21 cellular contexts compared by ENCODE assay signal in genomic region chr21:45766055-45766454, GRCh38.
A peak's percentile ranks its signal among the peaks of the same experiment; 100 is the strongest.
DNase-seq lines count a peak whose midpoint lies in the region; ATAC-seq and TF ChIP-seq lines count a peak whose summit lies in the region.
"Had no signal": no experiment of that assay in that cellular context is flagged by ENCODE, and none has a peak within 500 bp of the region (broad histone marks: within the 10 kb centered on the region; RNA-seq: fewer than 3 reads in every experiment).

No MANE protein-coding gene starts in this region.

- POLR2A ChIA-PET in activated CD4-positive, alpha-beta memory T cell treated with anti-CD3 and anti-CD28 coated beads for 36 hours (lab: Charles Lee) = no interaction called here
- POLR2A ChIA-PET in activated CD4-positive, alpha-beta memory T cell treated with anti-CD3 and anti-CD28 coated beads, Interleukin-2, amount 10 ng/mL, durations not matched to agents 7 days and 5 days (lab: Charles Lee) = no interaction called here

- H3K4me3 ChIP-seq in SJCRH30 = no peak overlapping the region
- H3K4me3 ChIP-seq: hepatocyte, SK-N-MC, testis had no signal

- H3K9me3 ChIP-seq in SJCRH30 (replicated peaks) = no peaks in the 10 kb centered on the region
- H3K9me3 ChIP-seq: testis had no signal

- peak overlapping the region; percentile 30; the same call in 1 of the 2 replicates for H3K27ac ChIP-seq in SJCRH30
- H3K27ac ChIP-seq: hepatocyte, testis had no signal

- ATAC-seq in activated naive CD4-positive, alpha-beta T cell treated with anti-CD3 and anti-CD28 coated beads, Interleukin-2, amount 50 U/mL, for 72 hours = no peak
- no peak for ATAC-seq in GM21390 (IDR thresholded peaks at IDR 0.05; ENCODE audit: unreplicated experiment)
- ATAC-seq: PC-3 had no signal

- no peaks in the 10 kb centered on the region for H3K27me3 Mint-ChIP-seq in activated CD4-positive, alpha-beta memory T cell treated with anti-CD3 and anti-CD28 coated beads for 36 hours
- H3K27me3 Mint-ChIP-seq in activated CD4-positive, alpha-beta memory T cell treated with anti-CD3 and anti-CD28 coated beads, Interleukin-2, amount 10 ng/mL, durations not matched to agents 7 days and 5 days = no peaks in the 10 kb centered on the region
- H3K27me3 Mint-ChIP-seq in neural crest cell (ENCODE audit: low read depth) = no peaks in the 10 kb centered on the region

- peak overlapping the region; percentile 49 for H3K27ac Mint-ChIP-seq in activated CD4-positive, alpha-beta memory T cell treated with anti-CD3 and anti-CD28 coated beads for 36 hours
- H3K27ac Mint-ChIP-seq in activated CD4-positive, alpha-beta memory T cell treated with anti-CD3 and anti-CD28 coated beads, Interleukin-2, amount 10 ng/mL, durations not matched to agents 7 days and 5 days = no peak overlapping the region
- H3K27ac Mint-ChIP-seq in activated naive CD4-positive, alpha-beta T cell treated with anti-CD3 and anti-CD28 coated beads, Interleukin-2, amount 50 U/mL, for 72 hours = peak overlapping the region; percentile 95 to 98
- H3K27ac Mint-ChIP-seq in neural crest cell (ENCODE audit: unreplicated experiment) = peak overlapping the region; percentile 43

- H3K4me3 Mint-ChIP-seq in activated CD4-positive, alpha-beta memory T cell treated with anti-CD3 and anti-CD28 coated beads for 36 hours = no peak overlapping the region
- H3K4me3 Mint-ChIP-seq in activated CD4-positive, alpha-beta memory T cell treated with anti-CD3 and anti-CD28 coated beads, Interleukin-2, amount 10 ng/mL, durations not matched to agents 7 days and 5 days = no peak overlapping the region
- no peak overlapping the region for H3K4me3 Mint-ChIP-seq in neural crest cell
- H3K4me3 Mint-ChIP-seq: CD8-positive, alpha-beta memory T cell had no signal

- H3K4me1 ChIP-seq in SJCRH30 = peaks cover 12% of the 10 kb centered on the region

- CTCF ChIA-PET in activated CD4-positive, alpha-beta memory T cell treated with anti-CD3 and anti-CD28 coated beads for 36 hours (lab: Charles Lee) = interaction anchor here (1.1 kb wide), 1 partner anchor 116 kb away, joined by 3 read pairs; no protein-coding TSS in a partner anchor
- CTCF ChIA-PET in activated CD4-positive, alpha-beta memory T cell treated with anti-CD3 and anti-CD28 coated beads, Interleukin-2, amount 10 ng/mL, durations not matched to agents 7 days and 5 days (lab: Charles Lee) = no interaction called here

- DNase-seq in activated CD4-positive, alpha-beta memory T cell treated with anti-CD3 and anti-CD28 coated beads for 36 hours = no peak
- DNase-seq in activated CD4-positive, alpha-beta memory T cell treated with anti-CD3 and anti-CD28 coated beads, Interleukin-2, amount 10 ng/mL, durations not matched to agents 7 days and 5 days = no peak
- DNase-seq in SJCRH30 (no peak), neural crest cell (ENCODE audit: low read depth, low spot score) (no peak), glomerular visceral epithelial cell (ENCODE audit: extremely low spot score) (no peak)
- no peak for DNase-seq in activated naive CD4-positive, alpha-beta T cell treated with anti-CD3 and anti-CD28 coated beads, Interleukin-2, amount 50 U/mL, for 72 hours (ENCODE audit: low spot score in 2 of 2)
- DNase-seq: activated gamma-delta T cell treated with Interleukin-2 at 50 U/mL for 16 hours; CD8-positive, alpha-beta memory T cell; GOT3; NCI-H146; NCI-H226; NCI-H526 treated with DMSO at 0.1 percent for 48 hours; NK-92 treated with Interleukin-12 subunit alpha and Interleukin-12 subunit beta, amount 100 ng/mL, for 24 hours; PC-3; small intestine; stimulated activated naive CD4-positive, alpha-beta T cell; T-helper 9 cell; testis had no signal

- no peaks in the 10 kb centered on the region for H3K36me3 Mint-ChIP-seq in activated CD4-positive, alpha-beta memory T cell treated with anti-CD3 and anti-CD28 coated beads for 36 hours
- H3K36me3 Mint-ChIP-seq in activated CD4-positive, alpha-beta memory T cell treated with anti-CD3 and anti-CD28 coated beads, Interleukin-2, amount 10 ng/mL, durations not matched to agents 7 days and 5 days (ENCODE audit: low read depth) = peaks cover 5% of the 10 kb centered on the region
- H3K36me3 Mint-ChIP-seq in activated naive CD4-positive, alpha-beta T cell treated with anti-CD3 and anti-CD28 coated beads, Interleukin-2, amount 50 U/mL, for 72 hours = peaks cover 4 to 19% of the 10 kb centered on the region in 2 donors
- H3K36me3 Mint-ChIP-seq in neural crest cell (ENCODE audit: low read depth) = peaks cover 2% of the 10 kb centered on the region
- H3K36me3 Mint-ChIP-seq: CD8-positive, alpha-beta memory T cell had no signal

- no peaks in the 10 kb centered on the region for H3K36me3 ChIP-seq in SJCRH30

- peaks cover 41% of the 10 kb centered on the region for H3K4me1 Mint-ChIP-seq in activated CD4-positive, alpha-beta memory T cell treated with anti-CD3 and anti-CD28 coated beads for 36 hours (ENCODE audit: low read depth)
- H3K4me1 Mint-ChIP-seq in activated CD4-positive, alpha-beta memory T cell treated with anti-CD3 and anti-CD28 coated beads, Interleukin-2, amount 10 ng/mL, durations not matched to agents 7 days and 5 days = peaks cover 31% of the 10 kb centered on the region
- H3K4me1 Mint-ChIP-seq in neural crest cell = peaks cover 5% of the 10 kb centered on the region

- H3K9me3 Mint-ChIP-seq in activated CD4-positive, alpha-beta memory T cell treated with anti-CD3 and anti-CD28 coated beads for 36 hours = no peaks in the 10 kb centered on the region
- no peaks in the 10 kb centered on the region for H3K9me3 Mint-ChIP-seq in activated CD4-positive, alpha-beta memory T cell treated with anti-CD3 and anti-CD28 coated beads, Interleukin-2, amount 10 ng/mL, durations not matched to agents 7 days and 5 days
- H3K9me3 Mint-ChIP-seq in activated naive CD4-positive, alpha-beta T cell treated with anti-CD3 and anti-CD28 coated beads, Interleukin-2, amount 50 U/mL, for 72 hours = no peaks in the 10 kb centered on the region
- H3K9me3 Mint-ChIP-seq in neural crest cell = no peaks in the 10 kb centered on the region
- H3K9me3 Mint-ChIP-seq: CD8-positive, alpha-beta memory T cell had no signal

- intact Hi-C loops in activated CD4-positive, alpha-beta memory T cell treated with anti-CD3 and anti-CD28 coated beads for 36 hours (cut with micrococcal nuclease) = no loop called here

- no peaks in the 10 kb centered on the region for H3K27me3 ChIP-seq in SJCRH30
- H3K27me3 ChIP-seq: hepatocyte, testis had no signal

- no peak for TF ChIP-seq CTCF in neural crest cell (conservative IDR thresholded peaks at IDR 0.05)
